12 cellular contexts compared by ENCODE assay signal in genomic region chr14:45679852-45680251, GRCh38.
DNase-seq lines count a peak whose midpoint lies in the region; TF ChIP-seq lines count a peak whose summit lies in the region.
"Had no signal": no experiment of that assay in that cellular context is flagged by ENCODE, and none has a peak within 500 bp of the region (broad histone marks: within the 10 kb centered on the region; RNA-seq: fewer than 3 reads in every experiment).

No MANE protein-coding gene starts in this region.

- TF ChIP-seq RAD21 in SK-N-SH (IDR thresholded peaks at IDR 0.05; ENCODE audit: low read length) = no peak

- no peaks in the 10 kb centered on the region for H3K9me2 ChIP-seq in SK-N-SH

- H3K27ac Mint-ChIP-seq in activated T-cell treated with anti-CD3 and anti-CD28 coated beads, Interleukin-2, amount 50 U/mL, for 24 hours = no peak overlapping the region
- H3K27ac Mint-ChIP-seq in activated T-helper 2 cell treated with anti-CD3 and anti-CD28 coated beads, Interferon-gamma antibody, Interleukin-2, Interleukin-4, amounts not matched to agents 10 μg/mL and 5 μg/mL and 100 μg/mL, durations not matched to agents 14 hours and 24 hours and 36 hours = no peak overlapping the region
- H3K27ac Mint-ChIP-seq: stimulated activated memory B cell treated with anti-CD40 and anti-IgM and Interleukin-4, amounts not matched to agents 10 μg/mL and 1 μg/mL and 100 μg/mL, for 72 hours had no signal

- H3K9me3 ChIP-seq in SK-N-SH = no peaks in the 10 kb centered on the region
- H3K9me3 ChIP-seq in skeletal muscle satellite cell (replicated peaks; ENCODE audit: low read length) = no peaks in the 10 kb centered on the region

- no peaks in the 10 kb centered on the region for H4K20me1 ChIP-seq in SK-N-SH (ENCODE audit: insufficient read depth)

- H3K4me3 Mint-ChIP-seq in activated T-cell treated with anti-CD3 and anti-CD28 coated beads, Interleukin-2, amount 50 U/mL, for 24 hours = no peak overlapping the region
- no peak overlapping the region for H3K4me3 Mint-ChIP-seq in activated T-helper 2 cell treated with anti-CD3 and anti-CD28 coated beads, Interferon-gamma antibody, Interleukin-2, Interleukin-4, amounts not matched to agents 10 μg/mL and 5 μg/mL and 100 μg/mL, durations not matched to agents 14 hours and 24 hours and 36 hours (ENCODE audit: low read depth)
- H3K4me3 Mint-ChIP-seq: stimulated activated memory B cell treated with anti-CD40 and anti-IgM and Interleukin-4, amounts not matched to agents 10 μg/mL and 1 μg/mL and 100 μg/mL, for 72 hours had no signal

- H3K4me1 ChIP-seq in SK-N-SH (ENCODE audit: control insufficient read depth in 1 of 2, insufficient read depth in 2 of 2, low read depth in 1 of 2, low read length in 1 of 2) (no peaks in the 10 kb centered on the region), skeletal muscle satellite cell (ENCODE audit: control insufficient read depth, insufficient read depth, low read length) (peaks cover 30% of the 10 kb centered on the region)

- H3K9ac ChIP-seq in SK-N-SH (no peak overlapping the region), skeletal muscle satellite cell (ENCODE audit: low read depth, low read length) (peak overlapping the region; percentile 69)

- H3K27me3 ChIP-seq in SK-N-SH (ENCODE audit: insufficient read depth) = no peaks in the 10 kb centered on the region
- no peaks in the 10 kb centered on the region for H3K27me3 ChIP-seq in skeletal muscle satellite cell (ENCODE audit: control insufficient read depth, insufficient read depth, low read length)
- H3K27me3 ChIP-seq: esophagus muscularis mucosa had no signal

- intact Hi-C loops in activated T-helper 2 cell treated with anti-CD3 and anti-CD28 coated beads, Interferon-gamma antibody, Interleukin-2, Interleukin-4, amounts not matched to agents 10 μg/mL and 5 μg/mL and 100 μg/mL, durations not matched to agents 14 hours and 24 hours and 36 hours (cut with micrococcal nuclease) = no loop called here

- H3F3A ChIP-seq in SK-N-SH (replicated peaks; ENCODE audit: insufficient read depth) = peaks cover 4% of the 10 kb centered on the region

- no peaks in the 10 kb centered on the region for H3K36me3 Mint-ChIP-seq in activated T-cell treated with anti-CD3 and anti-CD28 coated beads, Interleukin-2, amount 50 U/mL, for 24 hours (ENCODE audit: low read depth)
- H3K36me3 Mint-ChIP-seq in activated T-helper 2 cell treated with anti-CD3 and anti-CD28 coated beads, Interferon-gamma antibody, Interleukin-2, Interleukin-4, amounts not matched to agents 10 μg/mL and 5 μg/mL and 100 μg/mL, durations not matched to agents 14 hours and 24 hours and 36 hours (ENCODE audit: low read depth) = no peaks in the 10 kb centered on the region
- H3K36me3 Mint-ChIP-seq: stimulated activated memory B cell treated with anti-CD40 and anti-IgM and Interleukin-4, amounts not matched to agents 10 μg/mL and 1 μg/mL and 100 μg/mL, for 72 hours had no signal

- no peaks in the 10 kb centered on the region for H3K27me3 Mint-ChIP-seq in activated T-cell treated with anti-CD3 and anti-CD28 coated beads, Interleukin-2, amount 50 U/mL, for 24 hours
- no peaks in the 10 kb centered on the region for H3K27me3 Mint-ChIP-seq in activated T-helper 2 cell treated with anti-CD3 and anti-CD28 coated beads, Interferon-gamma antibody, Interleukin-2, Interleukin-4, amounts not matched to agents 10 μg/mL and 5 μg/mL and 100 μg/mL, durations not matched to agents 14 hours and 24 hours and 36 hours (ENCODE audit: low read depth)
- H3K27me3 Mint-ChIP-seq: stimulated activated memory B cell treated with anti-CD40 and anti-IgM and Interleukin-4, amounts not matched to agents 10 μg/mL and 1 μg/mL and 100 μg/mL, for 72 hours had no signal

- H3K36me3 ChIP-seq in SK-N-SH (replicated peaks in 1 of 2; ENCODE audit: control insufficient read depth in 1 of 2, insufficient read depth in 2 of 2, low read length in 1 of 2) = no peaks in the 10 kb centered on the region
- H3K36me3 ChIP-seq in skeletal muscle satellite cell (ENCODE audit: insufficient read depth, low read length) = no peaks in the 10 kb centered on the region
- H3K36me3 ChIP-seq: esophagus muscularis mucosa had no signal

- H3K4me2 ChIP-seq in SK-N-SH (no peak overlapping the region), skeletal muscle satellite cell (ENCODE audit: low read length) (peak overlapping the region; percentile 69)

- POLR2A ChIA-PET in SK-N-SH (lab: Yijun Ruan, JAX) = no interaction called here

- peaks cover 26% of the 10 kb centered on the region for H3K9me3 Mint-ChIP-seq in activated T-cell treated with anti-CD3 and anti-CD28 coated beads, Interleukin-2, amount 50 U/mL, for 24 hours
- peaks cover 40% of the 10 kb centered on the region for H3K9me3 Mint-ChIP-seq in activated T-helper 2 cell treated with anti-CD3 and anti-CD28 coated beads, Interferon-gamma antibody, Interleukin-2, Interleukin-4, amounts not matched to agents 10 μg/mL and 5 μg/mL and 100 μg/mL, durations not matched to agents 14 hours and 24 hours and 36 hours

- no peak for TF ChIP-seq CTCF in HFF-Myc (IDR thresholded peaks at IDR 0.05; ENCODE audit: low read depth, low read length, missing control alignments)
- no peak for TF ChIP-seq CTCF in SK-N-SH (IDR thresholded peaks at IDR 0.05)
- TF ChIP-seq CTCF in fibroblast of pulmonary artery (IDR thresholded peaks at IDR 0.05; ENCODE audit: low read length, missing control alignments) = no peak

- peak overlapping the region in 1 of 2 experiments; percentile 41; a peak in 2 of 4 replicates for H3K27ac ChIP-seq in SK-N-SH (ENCODE audit: low read depth in 2 of 2, low read length in 1 of 2)

- H3K4me1 Mint-ChIP-seq in activated T-cell treated with anti-CD3 and anti-CD28 coated beads, Interleukin-2, amount 50 U/mL, for 24 hours (ENCODE audit: low read depth) = no peaks in the 10 kb centered on the region
- no peaks in the 10 kb centered on the region for H3K4me1 Mint-ChIP-seq in activated T-helper 2 cell treated with anti-CD3 and anti-CD28 coated beads, Interferon-gamma antibody, Interleukin-2, Interleukin-4, amounts not matched to agents 10 μg/mL and 5 μg/mL and 100 μg/mL, durations not matched to agents 14 hours and 24 hours and 36 hours (ENCODE audit: low read depth)
- H3K4me1 Mint-ChIP-seq: stimulated activated memory B cell treated with anti-CD40 and anti-IgM and Interleukin-4, amounts not matched to agents 10 μg/mL and 1 μg/mL and 100 μg/mL, for 72 hours had no signal

- CTCF ChIA-PET in SK-N-SH (lab: Yijun Ruan, JAX) = no interaction called here

- WGBS in SK-N-SH (ENCODE audit: low lambda C conversion rate) = 11% methylated on average over 1 of the region's 1 CpG

- no peak for TF ChIP-seq EP300 in SK-N-SH (IDR thresholded peaks at IDR 0.05; ENCODE audit: borderline replicate concordance in 1 of 2, low read depth in 1 of 2, low read length in 1 of 2)

- DNase-seq in HFF-Myc (ENCODE audit: extremely low read depth, low read depth) = peak; percentile 80
- no peak for DNase-seq in SK-N-SH
- DNase-seq in fibroblast of pulmonary artery (ENCODE audit: low read depth) = peak; percentile 48
- DNase-seq in activated T-cell treated with anti-CD3 and anti-CD28 coated beads, Interleukin-2, amount 50 U/mL, for 24 hours = no peak
- no peak for DNase-seq in effector CD4-positive, alpha-beta T cell
- DNase-seq in activated T-helper 2 cell treated with anti-CD3 and anti-CD28 coated beads, Interferon-gamma antibody, Interleukin-2, Interleukin-4, amounts not matched to agents 10 μg/mL and 5 μg/mL and 100 μg/mL, durations not matched to agents 14 hours and 24 hours and 36 hours (ENCODE audit: low spot score) = no peak
- no peak for DNase-seq in NCI-H1092 (lab: John Stamatoyannopoulos, UW)
- DNase-seq: activated CD4-positive, alpha-beta T cell treated with anti-CD3 and anti-CD28 coated beads, Interleukin-2, amount 50 U/mL, for 48 hours; NCI-H524 had no signal

- H3K4me3 ChIP-seq in HFF-Myc (replicated peaks; ENCODE audit: low read depth, low read length) (no peak overlapping the region), SK-N-SH (ENCODE audit: low read depth in 2 of 2, low read length in 1 of 2) (no peak overlapping the region), fibroblast of pulmonary artery (replicated peaks; ENCODE audit: low read depth, low read length) (no peak overlapping the region), skeletal muscle satellite cell (ENCODE audit: low read length) (no peak overlapping the region)
- H3K4me3 ChIP-seq: esophagus muscularis mucosa had no signal

- 0 out of 2 replicates have a peak overlapping the region, but pooled peaks have one; percentile 29 for H2AFZ ChIP-seq in SK-N-SH (ENCODE audit: low read depth)

- no peaks in the 10 kb centered on the region for H3K79me2 ChIP-seq in SK-N-SH (ENCODE audit: insufficient read depth)

TF ChIP-seq in SK-N-SH, 30 proteins besides CTCF, POLR2A, EP300 and RAD21 (continues in another document):
- TF ChIP-seq TAF1 (IDR thresholded peaks at IDR 0.05; ENCODE audit: borderline replicate concordance, low read depth, low read length) (no peak), REST (IDR thresholded peaks at IDR 0.05; ENCODE audit: low read depth, low read length) (no peak), FOSL2 (IDR thresholded peaks at IDR 0.05; ENCODE audit: borderline replicate concordance, low read depth) (peak; percentile 19; the same call in 1 of the 2 replicates), JUND (IDR thresholded peaks at IDR 0.05) (peak; percentile 53; the same call in 1 of the 2 replicates), MXI1 (IDR thresholded peaks at IDR 0.05; ENCODE audit: low read depth, low read length) (no peak)

Comparison
In these comparisons a context has a peak if more than half of its experiments do, and no peak if none do; other contexts are left out.
1. DNase-seq: peak in HFF-Myc (single experiment) and fibroblast of pulmonary artery (single experiment); none in SK-N-SH (single experiment), activated T-cell treated with anti-CD3 and anti-CD28 coated beads, Interleukin-2, amount 50 U/mL, for 24 hours (single experiment), effector CD4-positive, alpha-beta T cell (single experiment), activated T-helper 2 cell treated with anti-CD3 and anti-CD28 coated beads, Interferon-gamma antibody, Interleukin-2, Interleukin-4, amounts not matched to agents 10 μg/mL and 5 μg/mL and 100 μg/mL, durations not matched to agents 14 hours and 24 hours and 36 hours (single experiment) and NCI-H1092 (single experiment).